ENCODE assay signal across 9 cellular contexts in genomic region chr1:145995148-145995851, GRCh38. TPM values are rescaled to one million over a fixed set of nuclear protein-coding genes. Genes with fewer than 3 reads are reported as not detected.
DNase-seq lines count a peak whose midpoint lies in the region; ATAC-seq and TF ChIP-seq lines count a peak whose summit lies in the region.
"Had no signal": no experiment of that assay in that cellular context is flagged by ENCODE, and none has a peak within 500 bp of the region (broad histone marks: within the 10 kb centered on the region; RNA-seq: fewer than 3 reads in every experiment).

No MANE protein-coding gene starts in this region.

- H3K4me1 ChIP-seq in HEK293 (ENCODE audit: control insufficient read depth, insufficient read depth, low read length) (peaks cover 12% of the 10 kb centered on the region), foreskin keratinocyte (peaks cover 24% of the 10 kb centered on the region)

- H3K36me3 ChIP-seq in HEK293 (ENCODE audit: control insufficient read depth in 2 of 2, insufficient read depth in 1 of 2, low read length in 2 of 2), result peaks cover 5 to 30% of the 10 kb centered on the region in 2 experiments; a peak in 2 of 3 replicates

- no peaks in the 10 kb centered on the region for H3K27me3 ChIP-seq in foreskin keratinocyte

- DNase-seq in fibroblast of villous mesenchyme (ENCODE audit: low read depth) (no peak), foreskin keratinocyte (no peak), DMS153 (lab: John Stamatoyannopoulos, UW) (no peak), NCI-H146 treated with DMSO at 0.1 percent for 48 hours (lab: John Stamatoyannopoulos, UW; ENCODE audit: unreplicated experiment) (no peak)
- DNase-seq: NCI-H446 treated with DMSO at 0.1 percent for 48 hours had no signal

- POLR2A ChIA-PET in HEK293 (lab: Yijun Ruan, JAX), result interaction anchor here (1.9 kb wide), 1 partner anchor 31 kb away, joined by 4 read pairs; the partner anchor contains the start of genes ANKRD34A and POLR3GL

- ATAC-seq in foreskin keratinocyte, result no peak
- ATAC-seq in GM18907 (IDR thresholded peaks at IDR 0.05; ENCODE audit: unreplicated experiment), result no peak

- no peak for TF ChIP-seq CTCF in HEK293 (tag by site-specific recombination; IDR thresholded peaks at IDR 0.05)
- no peak for TF ChIP-seq CTCF in VCaP (conservative IDR thresholded peaks at IDR 0.05)
- TF ChIP-seq CTCF in fibroblast of villous mesenchyme (IDR thresholded peaks at IDR 0.05; ENCODE audit: insufficient read depth, low read depth, low read length), result no peak
- no peak for TF ChIP-seq CTCF in foreskin keratinocyte (conservative IDR thresholded peaks at IDR 0.05)

- no peaks in the 10 kb centered on the region for H3K9me3 ChIP-seq in HEK293 (ENCODE audit: control insufficient read depth, insufficient read depth, low read depth, low read length)

- CTCF ChIA-PET in HEK293 (lab: Yijun Ruan, JAX), result interaction anchor here (1.1 to 7.3 kb wide), 3 partner anchors 9 to 16 kb away, joined by 3 to 80 read pairs (median 8); no protein-coding TSS in a partner anchor

- no peak overlapping the region for H3K27ac ChIP-seq in HEK293 (ENCODE audit: extremely low read depth, low read depth, low read length)
- H3K27ac ChIP-seq in VCaP, result peak overlapping the region; percentile 94
- H3K27ac ChIP-seq in skin epidermis, result peak overlapping the region; percentile 47 to 100 (median 95)
- H3K27ac ChIP-seq in foreskin keratinocyte, result no peak overlapping the region

- peak overlapping the region; percentile 85 for H3K4me3 ChIP-seq in HEK293 (ENCODE audit: low read depth, low read length)
- H3K4me3 ChIP-seq in fibroblast of villous mesenchyme (ENCODE audit: low read depth, low read length), result peak overlapping the region; percentile 99
- H3K4me3 ChIP-seq in skin epidermis, result peak overlapping the region; percentile 61 to 80 (median 65)

TF ChIP-seq in HEK293, 187 proteins besides CTCF, POLR2A, EP300 and RAD21:
- no peak for TF ChIP-seq ZNF148 (tag by site-specific recombination; IDR thresholded peaks at IDR 0.05; ENCODE audit: borderline replicate concordance)
- no peak for TF ChIP-seq SP3 (tag by site-specific recombination; IDR thresholded peaks at IDR 0.05)
- no peak for TF ChIP-seq ZNF114 (tag by site-specific recombination; IDR thresholded peaks at IDR 0.05)
- TF ChIP-seq KLF17 (tag by site-specific recombination; IDR thresholded peaks at IDR 0.05), result no peak
- no peak for TF ChIP-seq ZNF19 (tag by site-specific recombination; IDR thresholded peaks at IDR 0.05; ENCODE audit: low read depth)
- no peak for TF ChIP-seq KLF8 (tag by site-specific recombination; IDR thresholded peaks at IDR 0.05)
- no peak for TF ChIP-seq ZNF600 (tag by site-specific recombination; IDR thresholded peaks at IDR 0.05)
- no peak for TF ChIP-seq SP2 (tag by site-specific recombination; IDR thresholded peaks at IDR 0.05)
- TF ChIP-seq ZBTB17 (tag by site-specific recombination; IDR thresholded peaks at IDR 0.05), result no peak
- no peak for TF ChIP-seq ZNF623 (tag by site-specific recombination; IDR thresholded peaks at IDR 0.05)
- TF ChIP-seq ZNF155 (tag by site-specific recombination; IDR thresholded peaks at IDR 0.05), result no peak
- TF ChIP-seq ZNF549 (tag by site-specific recombination; IDR thresholded peaks at IDR 0.05), result no peak
- TF ChIP-seq ZFP3 (tag by site-specific recombination; IDR thresholded peaks at IDR 0.05; ENCODE audit: low read depth), result no peak
- no peak for TF ChIP-seq ZNF2 (tag by site-specific recombination; IDR thresholded peaks at IDR 0.05)
- TF ChIP-seq ZNF658 (tag by site-specific recombination; IDR thresholded peaks at IDR 0.05), result no peak
- no peak for TF ChIP-seq ZNF366 (tag by site-specific recombination; conservative IDR thresholded peaks at IDR 0.05)
TF ChIP-seq in HEK293: peak in this region for 0.

RNA-seq across cellular contexts. Expression of gene TXNIP, which starts 1.1 kb away (rescaled TPM):
- total RNA-seq in fibroblast of villous mesenchyme (69.5 and 205 TPM in 2 replicates), foreskin keratinocyte (16.2 and 17.2 TPM in 2 replicates)
- 7.4 and 9.6 TPM in 2 replicates for polyA plus RNA-seq in foreskin keratinocyte

RNA-seq across cellular contexts. Expression of gene HJV, which starts 26.2 kb away (rescaled TPM):
- total RNA-seq in fibroblast of villous mesenchyme (not detected in 2 replicates), foreskin keratinocyte (not detected in 2 replicates)
- not detected in 2 replicates for polyA plus RNA-seq in foreskin keratinocyte

RNA-seq across cellular contexts. Expression of gene POLR3GL, which starts 30.8 kb away (rescaled TPM):
- total RNA-seq in fibroblast of villous mesenchyme (11.2 and 14.8 TPM in 2 replicates), foreskin keratinocyte (16.4 and 17.5 TPM in 2 replicates)
- 22.6 and 22.9 TPM in 2 replicates for polyA plus RNA-seq in foreskin keratinocyte

RNA-seq across cellular contexts. Expression of gene ANKRD34A, which starts 30.9 kb away (rescaled TPM):
- 1.3 and 1.6 TPM in 2 replicates for total RNA-seq in fibroblast of villous mesenchyme
- total RNA-seq in foreskin keratinocyte, result 1.0 and 1.1 TPM in 2 replicates
- 1.2 TPM in 2 replicates for polyA plus RNA-seq in foreskin keratinocyte

RNA-seq across cellular contexts. Expression of gene LIX1L, which starts 37.5 kb away (rescaled TPM):
- total RNA-seq in fibroblast of villous mesenchyme, result 31.6 and 40.2 TPM in 2 replicates
- total RNA-seq in foreskin keratinocyte, result 18.8 and 21.7 TPM in 2 replicates
- polyA plus RNA-seq in foreskin keratinocyte, result 11.7 TPM in 2 replicates

Comparison
In these comparisons a context has a peak if more than half of its experiments do, and no peak if none do; other contexts are left out.
1. H3K27ac ChIP-seq: peak in VCaP (single experiment) and skin epidermis (21 of 21); none in HEK293 (single experiment) and foreskin keratinocyte (single experiment).
2. Peak in every context shown above with its lines, with median percentiles within 50 percentile points of each other: H3K4me3 ChIP-seq.